Comparison of ENCODE assay signal across 19 cellular contexts in genomic region chr18:42074704-42075103, GRCh38.
"Had no signal": no experiment of that assay in that cellular context is flagged by ENCODE, and none has a peak within 500 bp of the region (broad histone marks: within the 10 kb centered on the region; RNA-seq: fewer than 3 reads in every experiment).

No MANE protein-coding gene starts in this region.

- H3K27me3 Mint-ChIP-seq: naive thymus-derived CD4-positive, alpha-beta T cell; progenitor cell of endocrine pancreas had no signal

- H3K4me3 Mint-ChIP-seq: mesothelial cell of epicardium; naive thymus-derived CD4-positive, alpha-beta T cell; nephron; neural progenitor cell had no signal

- H3K4me1 Mint-ChIP-seq: mesothelial cell of epicardium, nephron, neural progenitor cell had no signal

- H3K9me3 Mint-ChIP-seq: naive thymus-derived CD4-positive, alpha-beta T cell; nephron; neural progenitor cell had no signal

- ATAC-seq: left cardiac atrium; left lung; mucosa of descending colon; naive thymus-derived CD4-positive, alpha-beta T cell; right lobe of liver had no signal

- DNase-seq: dorsolateral prefrontal cortex; effector CD4-positive, alpha-beta T cell; left cardiac atrium; left lung; mesenchymal stem cell; mucosa of descending colon; naive thymus-derived CD4-positive, alpha-beta T cell; right lobe of liver; small intestine; stimulated activated CD4-positive, alpha-beta T cell treated with anti-CD3 and anti-CD28 coated beads, Interleukin-15, amount 100 ng/mL, for 24 hours; stimulated activated CD4-positive, alpha-beta T cell treated with anti-CD3 and anti-CD28 coated beads, Interleukin-2, amount 100 ng/mL, for 48 hours; stimulated activated naive CD4-positive, alpha-beta T cell treated with Interleukin-2 at 50 U/mL for 16 hours; stomach; thyroid gland; trophoblast cell had no signal

- H3K27ac Mint-ChIP-seq: mesothelial cell of epicardium, neural progenitor cell, progenitor cell of endocrine pancreas had no signal
